29 cellular contexts compared by ENCODE assay signal in the genomic region with DNA sequence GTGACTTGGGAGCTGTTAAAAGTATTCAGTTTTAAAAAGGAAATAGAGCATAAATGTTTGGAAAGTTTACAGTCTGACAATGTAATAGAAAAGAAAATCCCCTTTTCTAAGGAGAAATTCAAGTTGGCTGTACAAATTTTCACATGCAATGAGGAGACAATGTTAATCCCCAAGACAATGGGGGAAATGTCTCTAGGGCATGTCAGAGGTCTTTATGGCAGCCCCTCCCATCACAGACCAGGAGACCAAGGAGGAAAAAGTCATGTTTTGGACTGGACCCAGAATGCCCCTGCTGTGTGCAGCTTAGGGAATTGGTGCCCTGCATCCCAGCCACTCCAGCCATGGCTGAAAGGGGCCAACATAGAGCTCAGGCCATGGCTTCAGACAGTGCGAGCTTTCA.
"Had no signal": no experiment of that assay in that cellular context is flagged by ENCODE, and none has a peak within 500 bp of the region (broad histone marks: within the 10 kb centered on the region; RNA-seq: fewer than 3 reads in every experiment).

No MANE protein-coding gene starts in this region.

- H3K4me3 ChIP-seq: adrenal gland, ascending aorta, body of pancreas, breast epithelium, cardiac muscle cell had no signal

- H3K4me1 ChIP-seq: adrenal gland, ascending aorta, body of pancreas, breast epithelium had no signal

- DNase-seq: activated effector memory CD4-positive, alpha-beta T cell treated with anti-CD3 and anti-CD28 coated beads, Interleukin-2, amount 50 U/mL, for 16 hours; activated effector memory CD4-positive, alpha-beta T cell treated with Interleukin-2 at 50 U/mL for 16 hours; activated gamma-delta T cell; activated gamma-delta T cell treated with Interleukin-2 at 50 U/mL for 16 hours; activated naive CD4-positive, alpha-beta T cell; activated naive CD4-positive, alpha-beta T cell treated with anti-CD3 and anti-CD28 coated beads for 36 hours; activated naive CD4-positive, alpha-beta T cell treated with anti-CD3 and anti-CD28 coated beads, Interleukin-2, amount 10 ng/mL, durations not matched to agents 7 days and 5 days; activated naive CD4-positive, alpha-beta T cell treated with anti-CD3 and anti-CD28 coated beads, Interleukin-2, amount 50 U/mL, for 16 hours; activated naive CD4-positive, alpha-beta T cell treated with Interleukin-2 at 50 U/mL for 16 hours; activated naive CD8-positive, alpha-beta T cell treated with anti-CD3 and anti-CD28 coated beads for 36 hours; activated naive CD8-positive, alpha-beta T cell treated with anti-CD3 and anti-CD28 coated beads, Interleukin-2, amount 10 ng/mL, durations not matched to agents 7 days and 5 days; activated naive CD8-positive, alpha-beta T cell treated with anti-CD3 and anti-CD28 coated beads, Interleukin-2, amount 50 U/mL, for 24 hours; activated T-cell treated with anti-CD3 and anti-CD28 coated beads, Interleukin-2, amount 50 U/mL, for 24 hours; activated T-cell treated with anti-CD3 and anti-CD28 coated beads, Interleukin-2, amount 50 U/mL, for 4 hours; activated T-cell treated with anti-CD3 and anti-CD28 coated beads, Interleukin-2, amount 50 U/mL, for 48 hours; activated T-cell treated with anti-CD3 and anti-CD28 coated beads, Interleukin-2, amount 50 U/mL, for 72 hours; adrenal gland; amniotic stem cell; amygdala; anterior cingulate cortex; aorta; body of pancreas; brain microvascular endothelial cell; caudate nucleus; central memory CD4-positive, alpha-beta T cell; cerebellar nuclear complex had no signal

- H3K27me3 ChIP-seq: adrenal gland, ascending aorta, body of pancreas, brain microvascular endothelial cell, breast epithelium, cardiac muscle cell had no signal

- H3K9me3 ChIP-seq: adrenal gland, ascending aorta, body of pancreas, breast epithelium had no signal

- H3K36me3 ChIP-seq: adrenal gland, ascending aorta, brain microvascular endothelial cell, breast epithelium, cardiac muscle cell had no signal
